8 cellular contexts compared by ENCODE assay signal in genomic region chr17:7626956-7627249, GRCh38. TPM values are rescaled to one million over a fixed set of nuclear protein-coding genes. Genes with fewer than 3 reads are reported as not detected.
DNase-seq lines count a peak whose midpoint lies in the region; ATAC-seq and TF ChIP-seq lines count a peak whose summit lies in the region.

No MANE protein-coding gene starts in this region.

- intact Hi-C loops in dendritic cell treated with granulocyte-macrophage colony-stimulating factor and Interleukin-4, amounts not matched to agents 40 ng/mL and 50 ng/mL, for 4 days (cut with micrococcal nuclease), result loop anchor here (1.0 to 2.0 kb wide), 2 partner anchors 12 to 62 kb away; partner anchors contain the start of gene WRAP53

- no peaks in the 10 kb centered on the region for H3K9me3 Mint-ChIP-seq in dendritic cell treated with granulocyte-macrophage colony-stimulating factor and Interleukin-4, amounts not matched to agents 40 ng/mL and 50 ng/mL, for 4 days
- no peaks in the 10 kb centered on the region for H3K9me3 Mint-ChIP-seq in naive B cell

- no peaks in the 10 kb centered on the region for H3K27me3 ChIP-seq in MM.1S (replicated peaks; ENCODE audit: insufficient read depth, low read length)

- H3K4me1 ChIP-seq in MM.1S (ENCODE audit: low read length), result 0 out of 2 replicates have a peak, but pooled peaks cover 5% of the 10 kb centered on the region

- no peaks in the 10 kb centered on the region for H3K36me3 ChIP-seq in MM.1S (replicated peaks; ENCODE audit: insufficient read depth, low read length)

- peaks cover 17% of the 10 kb centered on the region for H3K4me1 Mint-ChIP-seq in dendritic cell treated with granulocyte-macrophage colony-stimulating factor and Interleukin-4, amounts not matched to agents 40 ng/mL and 50 ng/mL, for 4 days (ENCODE audit: low read depth)
- H3K4me1 Mint-ChIP-seq in naive B cell, result peaks cover 11 to 17% (median 11%) of the 10 kb centered on the region in 3 donors

- H3K4me3 Mint-ChIP-seq in dendritic cell treated with granulocyte-macrophage colony-stimulating factor and Interleukin-4, amounts not matched to agents 40 ng/mL and 50 ng/mL, for 4 days, result peak overlapping the region; percentile 92
- peak overlapping the region; percentile 84 to 97 (median 94) for H3K4me3 Mint-ChIP-seq in naive B cell

- H3K27me3 Mint-ChIP-seq in dendritic cell treated with granulocyte-macrophage colony-stimulating factor and Interleukin-4, amounts not matched to agents 40 ng/mL and 50 ng/mL, for 4 days, result no peaks in the 10 kb centered on the region
- no peaks in the 10 kb centered on the region for H3K27me3 Mint-ChIP-seq in naive B cell

- TF ChIP-seq CTCF in AG10803 (conservative IDR thresholded peaks at IDR 0.05; ENCODE audit: low read length) (no peak), MM.1S (IDR thresholded peaks at IDR 0.05; ENCODE audit: low read length) (no peak)

- no peaks in the 10 kb centered on the region for H4K20me1 ChIP-seq in MM.1S (ENCODE audit: insufficient read depth, low read length)

- no peaks in the 10 kb centered on the region for H3F3A ChIP-seq in MM.1S (ENCODE audit: insufficient read depth, low read length)

- H3K9me2 ChIP-seq in MM.1S (replicated peaks; ENCODE audit: insufficient read depth, low read length), result no peaks in the 10 kb centered on the region

- peak overlapping the region; percentile 83 for H3K4me3 ChIP-seq in AG10803 (ENCODE audit: low read length)
- peak overlapping the region; percentile 73 for H3K4me3 ChIP-seq in MM.1S (ENCODE audit: low read length)

- no peak overlapping the region for H3K27ac ChIP-seq in MM.1S (ENCODE audit: low read length)

- H2AFZ ChIP-seq in MM.1S (ENCODE audit: low read length), result peak overlapping the region; percentile 69

- no peaks in the 10 kb centered on the region for H3K9me3 ChIP-seq in MM.1S (replicated peaks; ENCODE audit: insufficient read depth, low read length)

- peaks cover 33% of the 10 kb centered on the region for H3K36me3 Mint-ChIP-seq in dendritic cell treated with granulocyte-macrophage colony-stimulating factor and Interleukin-4, amounts not matched to agents 40 ng/mL and 50 ng/mL, for 4 days (ENCODE audit: low read depth)
- H3K36me3 Mint-ChIP-seq in naive B cell, result no peaks in the 10 kb centered on the region

- DNase-seq in AG10803 (ENCODE audit: low read depth) (no peak), MM.1S (no peak), naive B cell (no peak), NCI-H146 (lab: John Stamatoyannopoulos, UW) (no peak), GOT3 (lab: John Stamatoyannopoulos, UW) (no peak), kidney tubule cell (ENCODE audit: low spot score) (no peak), RKO (ENCODE audit: low spot score) (no peak)

- no peak for ATAC-seq in naive B cell (ENCODE audit: low read depth in 2 of 2)

- H3K27ac Mint-ChIP-seq in dendritic cell treated with granulocyte-macrophage colony-stimulating factor and Interleukin-4, amounts not matched to agents 40 ng/mL and 50 ng/mL, for 4 days, result peak overlapping the region; percentile 96
- H3K27ac Mint-ChIP-seq in naive B cell, result peak overlapping the region; percentile 77 to 97 (median 88)

- peaks cover 6% of the 10 kb centered on the region; the same call in 1 of the 2 replicates for H3K79me2 ChIP-seq in MM.1S (ENCODE audit: low read length)

- peak overlapping the region; percentile 73 for H3K4me2 ChIP-seq in MM.1S (ENCODE audit: low read depth, low read length)

- peak overlapping the region; percentile 66; the same call in 1 of the 2 replicates for H3K9ac ChIP-seq in MM.1S (ENCODE audit: low read length)

RNA-seq across cellular contexts. Expression of gene SAT2, which starts 0.7 kb away (rescaled TPM):
- polyA plus RNA-seq in naive B cell (ENCODE audit: low read depth in 6 of 6), result 10 to 100 TPM; 34.2 to 42.5 (median 35.9) TPM

RNA-seq across cellular contexts. Expression of gene SHBG, which starts 3.0 kb away (rescaled TPM):
- polyA plus RNA-seq in naive B cell (ENCODE audit: low read depth in 6 of 6), result not detected

RNA-seq across cellular contexts. Expression of gene FXR2, which starts 12.2 kb away (rescaled TPM):
- 10 to 100 TPM in 5 of 6 donors, 1 to 10 TPM in 1; 7.8 to 20.1 (median 12.5) TPM for polyA plus RNA-seq in naive B cell (ENCODE audit: low read depth in 6 of 6)

RNA-seq across cellular contexts. Expression of gene ATP1B2, which starts 23.8 kb away (rescaled TPM):
- under 1 TPM in 2 of 6 donors, not detected in 4; 0.08 to 0.21 TPM for polyA plus RNA-seq in naive B cell (ENCODE audit: low read depth in 6 of 6)

RNA-seq across cellular contexts. Expression of gene SOX15, which starts 37.0 kb away (rescaled TPM):
- not detected for polyA plus RNA-seq in naive B cell (ENCODE audit: low read depth in 6 of 6)
